ENCODE assay signal across 15 cellular contexts in genomic region chr22:24104307-24105017, GRCh38.
DNase-seq lines count a peak whose midpoint lies in the region; ATAC-seq and TF ChIP-seq lines count a peak whose summit lies in the region.
"Had no signal": no experiment of that assay in that cellular context is flagged by ENCODE, and none has a peak within 500 bp of the region (broad histone marks: within the 10 kb centered on the region; RNA-seq: fewer than 3 reads in every experiment).

No MANE protein-coding gene starts in this region.

- H3K4me3 Mint-ChIP-seq in CD4-positive, CD25-positive, alpha-beta regulatory T cell = no peak overlapping the region
- H3K4me3 Mint-ChIP-seq in HFFc6 (no peak overlapping the region), neural crest cell (no peak overlapping the region)
- H3K4me3 Mint-ChIP-seq: activated B cell treated with CpG ODN at 0.5 μM for 24 hours; stimulated activated memory B cell treated with anti-CD40 and anti-IgM and Interleukin-4, amounts not matched to agents 10 μg/mL and 1 μg/mL and 100 μg/mL, for 72 hours had no signal

- TF ChIP-seq CTCF in HFFc6 (IDR thresholded peaks at IDR 0.05) (no peak), neural crest cell (conservative IDR thresholded peaks at IDR 0.05) (no peak), thyroid gland (IDR thresholded peaks at IDR 0.05) (no peak)

- intact Hi-C loops in thyroid gland (cut with DNase I) = loop anchor here (5.0 kb wide), 2 partner anchors 73 to 97 kb away; partner anchors contain the start of gene GSTT4

- peaks cover 35% of the 10 kb centered on the region for H3K36me3 ChIP-seq in CD4-positive, CD25-positive, alpha-beta regulatory T cell (ENCODE audit: control insufficient read depth, insufficient read depth, low read length)
- peaks cover 24 to 25% of the 10 kb centered on the region in 2 donors for H3K36me3 ChIP-seq in thyroid gland
- H3K36me3 ChIP-seq in MG63 = peaks cover 3% of the 10 kb centered on the region
- H3K36me3 ChIP-seq: colonic mucosa, prostate gland had no signal

- H3K27ac ChIP-seq in CD4-positive, CD25-positive, alpha-beta regulatory T cell (ENCODE audit: insufficient read depth, low read length, poor library complexity, severe bottlenecking) = no peak overlapping the region
- H3K27ac ChIP-seq in thyroid gland = no peak overlapping the region
- H3K27ac ChIP-seq: colonic mucosa had no signal

- TF ChIP-seq POLR2A in thyroid gland (IDR thresholded peaks at IDR 0.05) = no peak

- no peaks in the 10 kb centered on the region for H3K9me3 Mint-ChIP-seq in CD4-positive, CD25-positive, alpha-beta regulatory T cell
- H3K9me3 Mint-ChIP-seq in HFFc6 = no peaks in the 10 kb centered on the region
- no peaks in the 10 kb centered on the region for H3K9me3 Mint-ChIP-seq in neural crest cell
- H3K9me3 Mint-ChIP-seq: activated B cell treated with CpG ODN at 0.5 μM for 24 hours; stimulated activated memory B cell treated with anti-CD40 and anti-IgM and Interleukin-4, amounts not matched to agents 10 μg/mL and 1 μg/mL and 100 μg/mL, for 72 hours had no signal

- ATAC-seq in CD4-positive, CD25-positive, alpha-beta regulatory T cell (ENCODE audit: low read depth in 2 of 2) = no peak
- ATAC-seq in HG02852 (IDR thresholded peaks at IDR 0.05; ENCODE audit: unreplicated experiment) = no peak
- ATAC-seq: GM12878; stimulated activated memory B cell treated with anti-CD40 and anti-IgM and Interleukin-4, amounts not matched to agents 10 μg/mL and 1 μg/mL and 100 μg/mL, for 72 hours had no signal

- peak overlapping the region; percentile 20 to 58 (median 46) for H3K27ac Mint-ChIP-seq in CD4-positive, CD25-positive, alpha-beta regulatory T cell
- H3K27ac Mint-ChIP-seq in HFFc6 (0 out of 2 replicates have a peak overlapping the region, but pooled peaks have one; percentile 21), neural crest cell (ENCODE audit: unreplicated experiment) (peak overlapping the region; percentile 92)
- H3K27ac Mint-ChIP-seq: activated B cell treated with CpG ODN at 0.5 μM for 24 hours had no signal

- no peaks in the 10 kb centered on the region for H3K27me3 ChIP-seq in CD4-positive, CD25-positive, alpha-beta regulatory T cell (ENCODE audit: control insufficient read depth, insufficient read depth, low read length)
- H3K27me3 ChIP-seq in thyroid gland = no peaks in the 10 kb centered on the region
- H3K27me3 ChIP-seq in MG63 = no peaks in the 10 kb centered on the region
- H3K27me3 ChIP-seq: colonic mucosa had no signal

- H3K9me3 ChIP-seq in CD4-positive, CD25-positive, alpha-beta regulatory T cell (ENCODE audit: control insufficient read depth in 2 of 2, low read length in 2 of 2) = no peaks in the 10 kb centered on the region
- H3K9me3 ChIP-seq in thyroid gland (no peaks in the 10 kb centered on the region), MG63 (no peaks in the 10 kb centered on the region)
- H3K9me3 ChIP-seq: colonic mucosa, prostate gland had no signal

- peak in 1 of 3 donors; percentile 20 for DNase-seq in CD4-positive, CD25-positive, alpha-beta regulatory T cell
- no peak for DNase-seq in HFFc6
- DNase-seq in cerebellar cortex (ENCODE audit: low spot score) = peak; percentile 60
- no peak for DNase-seq in neural crest cell (ENCODE audit: low read depth, low spot score)
- DNase-seq in thyroid gland = no peak
- DNase-seq in effector CD4-positive, alpha-beta T cell = no peak
- no peak for DNase-seq in MG63
- DNase-seq: activated B cell treated with CpG ODN at 0.5 μM for 24 hours; colonic mucosa; NCI-H1417; stimulated activated CD4-positive, alpha-beta T cell treated with anti-CD3 and anti-CD28 coated beads, Interleukin-2, amount 100 ng/mL, for 48 hours had no signal

- 85 to 86% methylated on average over 10 of the region's 10 CpGs for WGBS in thyroid gland, 2 donors

- H3K4me1 Mint-ChIP-seq in CD4-positive, CD25-positive, alpha-beta regulatory T cell = peaks cover 6 to 30% (median 14%) of the 10 kb centered on the region in 4 donors
- H3K4me1 Mint-ChIP-seq in HFFc6 (ENCODE audit: low read depth) (peaks cover 18% of the 10 kb centered on the region), neural crest cell (peaks cover 24% of the 10 kb centered on the region)
- H3K4me1 Mint-ChIP-seq: activated B cell treated with CpG ODN at 0.5 μM for 24 hours had no signal

- H3K27me3 Mint-ChIP-seq in CD4-positive, CD25-positive, alpha-beta regulatory T cell = no peaks in the 10 kb centered on the region
- no peaks in the 10 kb centered on the region for H3K27me3 Mint-ChIP-seq in HFFc6 (ENCODE audit: insufficient read depth)
- no peaks in the 10 kb centered on the region for H3K27me3 Mint-ChIP-seq in neural crest cell (ENCODE audit: low read depth)
- H3K27me3 Mint-ChIP-seq: activated B cell treated with CpG ODN at 0.5 μM for 24 hours; stimulated activated memory B cell treated with anti-CD40 and anti-IgM and Interleukin-4, amounts not matched to agents 10 μg/mL and 1 μg/mL and 100 μg/mL, for 72 hours had no signal

- peaks cover 3% of the 10 kb centered on the region for H3K4me1 ChIP-seq in CD4-positive, CD25-positive, alpha-beta regulatory T cell (ENCODE audit: control insufficient read depth, insufficient read depth, low read length, poor library complexity, severe bottlenecking)
- peaks cover 5 to 21% of the 10 kb centered on the region in 2 donors for H3K4me1 ChIP-seq in thyroid gland
- H3K4me1 ChIP-seq: colonic mucosa, prostate gland had no signal

- no peak overlapping the region for H3K4me3 ChIP-seq in CD4-positive, CD25-positive, alpha-beta regulatory T cell (ENCODE audit: low read depth, low read length)
- H3K4me3 ChIP-seq in thyroid gland (replicated peaks in 1 of 3) = no peak overlapping the region
- no peak overlapping the region for H3K4me3 ChIP-seq in MG63
- H3K4me3 ChIP-seq: colonic mucosa, GM12878, prostate gland had no signal

- peaks cover 26% of the 10 kb centered on the region for H3K36me3 Mint-ChIP-seq in CD4-positive, CD25-positive, alpha-beta regulatory T cell
- H3K36me3 Mint-ChIP-seq in HFFc6 (ENCODE audit: low read depth) (no peaks in the 10 kb centered on the region), neural crest cell (ENCODE audit: low read depth) (no peaks in the 10 kb centered on the region)

Comparison
In these comparisons a context has a peak if more than half of its experiments do, and no peak if none do; other contexts are left out.
1. H3K27ac Mint-ChIP-seq: peak in every context shown above with its lines; median percentile 92 in neural crest cell; 46 in CD4-positive, CD25-positive, alpha-beta regulatory T cell; 21 in HFFc6.